In genomic region chr1:228275154-228275434, GRCh38 we compare ENCODE assay signal across 10 cellular contexts.
DNase-seq lines count a peak whose midpoint lies in the region; ATAC-seq, FAIRE-seq and TF ChIP-seq lines count a peak whose summit lies in the region.
"Had no signal": no experiment of that assay in that cellular context is flagged by ENCODE, and none has a peak within 500 bp of the region (broad histone marks: within the 10 kb centered on the region; RNA-seq: fewer than 3 reads in every experiment).

No MANE protein-coding gene starts in this region.

- H3K27me3 Mint-ChIP-seq in activated naive CD8-positive, alpha-beta T cell treated with anti-CD3 and anti-CD28 coated beads, Interleukin-2, amount 50 U/mL, for 24 hours: no peaks in the 10 kb centered on the region
- H3K27me3 Mint-ChIP-seq in stimulated activated memory B cell treated with anti-CD40 and anti-IgM and Interleukin-4, amounts not matched to agents 10 μg/mL and 1 μg/mL and 100 μg/mL, for 72 hours: no peaks in the 10 kb centered on the region

- no peaks in the 10 kb centered on the region for H3K36me3 Mint-ChIP-seq in activated naive CD8-positive, alpha-beta T cell treated with anti-CD3 and anti-CD28 coated beads, Interleukin-2, amount 50 U/mL, for 24 hours (ENCODE audit: low read depth)
- H3K36me3 Mint-ChIP-seq in stimulated activated memory B cell treated with anti-CD40 and anti-IgM and Interleukin-4, amounts not matched to agents 10 μg/mL and 1 μg/mL and 100 μg/mL, for 72 hours: peaks cover 5% of the 10 kb centered on the region

- H3K9me3 ChIP-seq in keratinocyte (ENCODE audit: control insufficient read depth, low read depth, low read length): no peaks in the 10 kb centered on the region

- TF ChIP-seq POLR2A in erythroblast (IDR thresholded peaks at IDR 0.05; ENCODE audit: low read length): no peak

- H3K79me2 ChIP-seq in keratinocyte (ENCODE audit: control insufficient read depth, insufficient read depth, low read length): no peaks in the 10 kb centered on the region

- H3K27me3 ChIP-seq in keratinocyte (ENCODE audit: control insufficient read depth, extremely low read depth, insufficient read depth, low read length): no peaks in the 10 kb centered on the region

- H3K4me1 Mint-ChIP-seq in activated naive CD8-positive, alpha-beta T cell treated with anti-CD3 and anti-CD28 coated beads, Interleukin-2, amount 50 U/mL, for 24 hours: peaks cover 5% of the 10 kb centered on the region
- peaks cover 30% of the 10 kb centered on the region for H3K4me1 Mint-ChIP-seq in stimulated activated memory B cell treated with anti-CD40 and anti-IgM and Interleukin-4, amounts not matched to agents 10 μg/mL and 1 μg/mL and 100 μg/mL, for 72 hours

- no peak overlapping the region for H3K27ac Mint-ChIP-seq in activated naive CD8-positive, alpha-beta T cell treated with anti-CD3 and anti-CD28 coated beads, Interleukin-2, amount 50 U/mL, for 24 hours
- H3K27ac Mint-ChIP-seq in stimulated activated memory B cell treated with anti-CD40 and anti-IgM and Interleukin-4, amounts not matched to agents 10 μg/mL and 1 μg/mL and 100 μg/mL, for 72 hours: peak overlapping the region; percentile 40

- no peaks in the 10 kb centered on the region for H3K9me3 Mint-ChIP-seq in activated naive CD8-positive, alpha-beta T cell treated with anti-CD3 and anti-CD28 coated beads, Interleukin-2, amount 50 U/mL, for 24 hours
- no peaks in the 10 kb centered on the region for H3K9me3 Mint-ChIP-seq in stimulated activated memory B cell treated with anti-CD40 and anti-IgM and Interleukin-4, amounts not matched to agents 10 μg/mL and 1 μg/mL and 100 μg/mL, for 72 hours

- H2AFZ ChIP-seq in keratinocyte (ENCODE audit: control insufficient read depth, low read length): peak overlapping the region; percentile 88

- peak; percentile 9 for FAIRE-seq in keratinocyte (lab: Jason Lieb, UNC)
- FAIRE-seq: GM19239 had no signal

- peak overlapping the region; percentile 65 for H3K9ac ChIP-seq in keratinocyte (ENCODE audit: control insufficient read depth, extremely low read depth, insufficient read depth, low read length)

- dilution Hi-C loops in keratinocyte (cut with MboI; ENCODE audit: extremely low pct_ligation_motif_present, low sequenced_read_pairs): no loop called here

- H3K27ac ChIP-seq in keratinocyte (ENCODE audit: control insufficient read depth, insufficient read depth, low read length): no peak overlapping the region

- H3K9me1 ChIP-seq in keratinocyte (ENCODE audit: control insufficient read depth, extremely low read depth, insufficient read depth, low read length): no peaks in the 10 kb centered on the region

- TF ChIP-seq CTCF in keratinocyte (optimal IDR thresholded peaks at IDR 0.05 in 1 of 3, IDR thresholded peaks at IDR 0.05 in 1 of 3, conservative IDR thresholded peaks at IDR 0.05 in 1 of 3; ENCODE audit: extremely low read depth in 1 of 3, insufficient read depth in 2 of 3, low read length in 3 of 3): no peak

- ATAC-seq in HG03460 (IDR thresholded peaks at IDR 0.05; ENCODE audit: unreplicated experiment): peak; percentile 10
- ATAC-seq in activated naive CD8-positive, alpha-beta T cell treated with anti-CD3 and anti-CD28 coated beads, Interleukin-2, amount 50 U/mL, for 24 hours: peak; percentile 2
- no peak for ATAC-seq in stimulated activated memory B cell treated with anti-CD40 and anti-IgM and Interleukin-4, amounts not matched to agents 10 μg/mL and 1 μg/mL and 100 μg/mL, for 72 hours
- ATAC-seq in GM19455 (IDR thresholded peaks at IDR 0.05; ENCODE audit: unreplicated experiment): no peak

- H3K4me1 ChIP-seq in keratinocyte (ENCODE audit: control insufficient read depth, extremely low read depth, insufficient read depth, low read length): no peaks in the 10 kb centered on the region

- H4K20me1 ChIP-seq in keratinocyte (ENCODE audit: control insufficient read depth, extremely low read depth, insufficient read depth, low read length): peaks cover 4% of the 10 kb centered on the region

- H3K36me3 ChIP-seq in keratinocyte (ENCODE audit: control insufficient read depth in 2 of 2, extremely low read depth in 1 of 2, insufficient read depth in 2 of 2, low read length in 2 of 2): peaks cover 0 to 3% of the 10 kb centered on the region in 2 experiments

- no peak for DNase-seq in activated naive CD8-positive, alpha-beta T cell treated with anti-CD3 and anti-CD28 coated beads, Interleukin-2, amount 50 U/mL, for 24 hours
- DNase-seq in keratinocyte (ENCODE audit: low read depth, low spot score) (peak; percentile 9), NCI-H1048 (lab: John Stamatoyannopoulos, UW) (no peak), erythroblast (lab: John Stamatoyannopoulos, UW) (no peak)
- DNase-seq: activated CD8-positive, alpha-beta memory T cell treated with anti-CD3 and anti-CD28 coated beads, Interleukin-2, amount 50 U/mL, for 4 hours; NCI-H2081 had no signal

- peak overlapping the region in 2 of 3 experiments; percentile 51 to 61 for H3K4me3 ChIP-seq in keratinocyte (ENCODE audit: control insufficient read depth in 2 of 3, extremely low read depth in 1 of 3, insufficient read depth in 2 of 3, low read depth in 1 of 3, low read length in 3 of 3)

- H3K4me3 Mint-ChIP-seq in activated naive CD8-positive, alpha-beta T cell treated with anti-CD3 and anti-CD28 coated beads, Interleukin-2, amount 50 U/mL, for 24 hours: peak overlapping the region; percentile 70
- H3K4me3 Mint-ChIP-seq in stimulated activated memory B cell treated with anti-CD40 and anti-IgM and Interleukin-4, amounts not matched to agents 10 μg/mL and 1 μg/mL and 100 μg/mL, for 72 hours: peak overlapping the region; percentile 81

- peak overlapping the region; percentile 72 for H3K4me2 ChIP-seq in keratinocyte (ENCODE audit: control insufficient read depth, extremely low read depth, insufficient read depth, low read depth, low read length)

Comparison
In these comparisons a context has a peak if more than half of its experiments do, and no peak if none do; other contexts are left out.
1. ATAC-seq: peak in HG03460 (single experiment) and activated naive CD8-positive, alpha-beta T cell treated with anti-CD3 and anti-CD28 coated beads, Interleukin-2, amount 50 U/mL, for 24 hours (single experiment); none in stimulated activated memory B cell treated with anti-CD40 and anti-IgM and Interleukin-4, amounts not matched to agents 10 μg/mL and 1 μg/mL and 100 μg/mL, for 72 hours (single experiment) and GM19455 (single experiment).